In genomic region chr17:50959341-50959740, GRCh38 we compare ENCODE assay signal across 28 cellular contexts.
"Had no signal": no experiment of that assay in that cellular context is flagged by ENCODE, and none has a peak within 500 bp of the region (broad histone marks: within the 10 kb centered on the region; RNA-seq: fewer than 3 reads in every experiment).

No MANE protein-coding gene starts in this region.

- H3K27ac Mint-ChIP-seq: immature natural killer cell; natural killer cell treated with Interleukin-12 subunit alpha and Interleukin-12 subunit beta and Interleukin-15 and Interleukin-18, amount 100 ng/mL, for 72 hours; stimulated activated naive B cell treated with anti-CD40 and anti-IgM and Interleukin-4, amounts not matched to agents 10 μg/mL and 1 μg/mL and 100 μg/mL, for 72 hours; stimulated activated naive CD8-positive, alpha-beta T cell treated with anti-CD3 and anti-CD28 coated beads, Interleukin-15, Interleukin-2, amounts not matched to agents 100 ng/mL and 50 ng/mL, for 24 hours had no signal

- ATAC-seq: mucosa of descending colon; naive thymus-derived CD4-positive, alpha-beta T cell; natural killer cell treated with Interleukin-12 subunit alpha and Interleukin-12 subunit beta and Interleukin-15 and Interleukin-18, amount 100 ng/mL, for 72 hours; pancreas; right cardiac atrium; sciatic nerve; stimulated activated naive B cell treated with anti-CD40 and anti-IgM and Interleukin-4, amounts not matched to agents 10 μg/mL and 1 μg/mL and 100 μg/mL, for 72 hours had no signal

- DNase-seq: hypothalamus; immature natural killer cell; kidney; left ventricle myocardium inferior; midbrain; mucosa of descending colon; naive thymus-derived CD4-positive, alpha-beta T cell; nucleus accumbens; pancreas; retina; right cardiac atrium; stimulated activated CD4-positive, alpha-beta T cell treated with anti-CD3 and anti-CD28 coated beads, Interleukin-12 subunit alpha, Interleukin-12 subunit beta, amount 100 ng/mL, for 4 hours; stimulated activated CD4-positive, alpha-beta T cell treated with anti-CD3 and anti-CD28 coated beads, Interleukin-15, amount 100 ng/mL, for 24 hours; stimulated activated CD4-positive, alpha-beta T cell treated with anti-CD3 and anti-CD28 coated beads, Interleukin-2, amount 100 ng/mL, for 24 hours; stimulated activated CD4-positive, alpha-beta T cell treated with anti-CD3 and anti-CD28 coated beads, Interleukin-4, amount 100 ng/mL, for 1 hour; stimulated activated naive B cell treated with anti-CD40 and anti-IgM and Interleukin-4, amounts not matched to agents 10 μg/mL and 1 μg/mL and 100 μg/mL, for 72 hours; substantia nigra; uterus had no signal

- H3K27me3 Mint-ChIP-seq: naive thymus-derived CD4-positive, alpha-beta T cell; natural killer cell treated with Interleukin-12 subunit alpha and Interleukin-12 subunit beta and Interleukin-15 and Interleukin-18, amount 100 ng/mL, for 72 hours; stimulated activated naive CD8-positive, alpha-beta T cell treated with anti-CD3 and anti-CD28 coated beads, Interleukin-15, Interleukin-2, amounts not matched to agents 100 ng/mL and 50 ng/mL, for 24 hours; type B pancreatic cell had no signal

- H3K36me3 ChIP-seq: prostate gland, uterus had no signal

- H3K36me3 Mint-ChIP-seq: immature natural killer cell; natural killer cell treated with Interleukin-12 subunit alpha and Interleukin-12 subunit beta and Interleukin-15 and Interleukin-18, amount 100 ng/mL, for 72 hours had no signal

- H3K9me3 ChIP-seq: left ventricle myocardium inferior, mucosa of descending colon, pancreas, prostate gland, tibial nerve, uterus had no signal

- H3K27me3 ChIP-seq: pancreas, tibial nerve, uterus had no signal

- H3K9me3 Mint-ChIP-seq: immature natural killer cell; naive thymus-derived CD4-positive, alpha-beta T cell; natural killer cell treated with Interleukin-12 subunit alpha and Interleukin-12 subunit beta and Interleukin-15 and Interleukin-18, amount 100 ng/mL, for 72 hours; neural crest cell; stimulated activated naive B cell treated with anti-CD40 and anti-IgM and Interleukin-4, amounts not matched to agents 10 μg/mL and 1 μg/mL and 100 μg/mL, for 72 hours; stimulated activated naive CD8-positive, alpha-beta T cell treated with anti-CD3 and anti-CD28 coated beads, Interleukin-15, Interleukin-2, amounts not matched to agents 100 ng/mL and 50 ng/mL, for 24 hours; type B pancreatic cell had no signal

- H3K4me3 Mint-ChIP-seq: immature natural killer cell; naive thymus-derived CD4-positive, alpha-beta T cell; natural killer cell treated with Interleukin-12 subunit alpha and Interleukin-12 subunit beta and Interleukin-15 and Interleukin-18, amount 100 ng/mL, for 72 hours; neural crest cell; stimulated activated naive B cell treated with anti-CD40 and anti-IgM and Interleukin-4, amounts not matched to agents 10 μg/mL and 1 μg/mL and 100 μg/mL, for 72 hours; stimulated activated naive CD8-positive, alpha-beta T cell treated with anti-CD3 and anti-CD28 coated beads, Interleukin-15, Interleukin-2, amounts not matched to agents 100 ng/mL and 50 ng/mL, for 24 hours; type B pancreatic cell had no signal

- FAIRE-seq: islet of Langerhans, kidney, pancreas had no signal

- H3K27ac ChIP-seq: left ventricle myocardium inferior, pancreas, skin epidermis, tibial nerve, uterus had no signal

- H3K4me3 ChIP-seq: left ventricle myocardium inferior, lung, mucosa of descending colon, pancreas, prostate gland, skin epidermis, tibial nerve, uterus had no signal
